Comparison of ENCODE assay signal across 1 cellular context in genomic region chr4:15376145-15376544, GRCh38.
TF ChIP-seq lines count a peak whose summit lies in the region.

No MANE protein-coding gene starts in this region.

TF ChIP-seq in IMR-90, 13 proteins besides CTCF, POLR2A, EP300 and RAD21 (continued from another document):
- no peak for TF ChIP-seq RCOR1 (IDR thresholded peaks at IDR 0.05; ENCODE audit: insufficient replicate concordance, low read length)
- TF ChIP-seq SMC3 (IDR thresholded peaks at IDR 0.05; ENCODE audit: low read depth, low read length), result no peak
- no peak for TF ChIP-seq BHLHE40 (IDR thresholded peaks at IDR 0.05; ENCODE audit: low read depth, low read length)
- TF ChIP-seq NFE2L2 (IDR thresholded peaks at IDR 0.05; ENCODE audit: low read depth, low read length), result no peak
- TF ChIP-seq ELK1 (IDR thresholded peaks at IDR 0.05; ENCODE audit: borderline replicate concordance, low read depth, low read length), result no peak
